ENCODE assay signal across 25 cellular contexts in the genomic region with DNA sequence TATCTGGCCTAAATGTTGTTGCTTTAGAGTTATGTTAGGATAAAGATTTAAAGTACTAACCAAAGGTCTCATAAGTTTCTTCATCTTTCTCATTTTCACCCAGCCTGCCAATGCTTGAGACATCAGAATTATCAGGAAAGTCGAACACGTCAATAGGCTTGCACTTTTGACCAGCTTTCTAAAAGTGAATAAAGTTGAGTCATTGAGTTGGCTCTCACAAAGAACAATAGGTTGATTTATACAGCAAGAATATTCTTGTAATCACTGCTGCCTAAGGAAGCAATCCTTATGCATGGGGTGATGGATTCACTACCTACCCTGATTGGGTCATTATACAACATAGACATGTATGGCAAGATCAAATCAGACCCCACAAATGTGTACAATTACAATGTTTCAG. TPM values are rescaled to one million over a fixed set of nuclear protein-coding genes. Genes with fewer than 3 reads are reported as not detected.
DNase-seq lines count a peak whose midpoint lies in the region; ATAC-seq, FAIRE-seq and TF ChIP-seq lines count a peak whose summit lies in the region.
"Had no signal": no experiment of that assay in that cellular context is flagged by ENCODE, and none has a peak within 500 bp of the region (broad histone marks: within the 10 kb centered on the region; RNA-seq: fewer than 3 reads in every experiment).

No MANE protein-coding gene starts in this region.

- 20% methylated on average over 2 of the region's 2 CpGs for WGBS in HepG2 (ENCODE audit: low lambda C conversion rate)
- 53% methylated on average over 2 of the region's 2 CpGs for WGBS in right lobe of liver (ENCODE audit: insufficient coverage, low coverage, low lambda C conversion rate, missing lambda C conversion rate)
- WGBS in tibial nerve, 2 donors = 50 to 57% methylated on average over 2 of the region's 2 CpGs

- in situ Hi-C loops in HepG2 (cut with HindIII; ENCODE audit: extremely low pct_ligation_motif_present, low pct_unique_long_range_greater_than_20kb) = no loop called here

- no peaks in the 10 kb centered on the region for H4K20me1 ChIP-seq in HepG2 (ENCODE audit: insufficient read depth, low read length)

- no peak overlapping the region for H3K4me3 ChIP-seq in HepG2 (replicated peaks in 1 of 3; ENCODE audit: insufficient read depth in 1 of 3, low read depth in 2 of 3, low read length in 3 of 3)
- H3K4me3 ChIP-seq in right lobe of liver = no peak overlapping the region
- H3K4me3 ChIP-seq in cardiac fibroblast (replicated peaks in 1 of 2; ENCODE audit: low read depth in 2 of 2, low read length in 2 of 2) = no peak overlapping the region
- H3K4me3 ChIP-seq in tibial nerve = no peak overlapping the region
- H3K4me3 ChIP-seq: GM12878, psoas muscle, testis had no signal

- H3K4me1 ChIP-seq in HepG2 (ENCODE audit: insufficient read depth, low read length) = peaks cover 51% of the 10 kb centered on the region
- peaks cover 0 to 5% (median 0%) of the 10 kb centered on the region in 4 donors for H3K4me1 ChIP-seq in right lobe of liver
- H3K4me1 ChIP-seq in tibial nerve = peaks cover 0 to 28% (median 10%) of the 10 kb centered on the region in 4 donors
- H3K4me1 ChIP-seq: testis had no signal

- FAIRE-seq in HepG2 (lab: Jason Lieb, UNC) (peak; percentile 30), GM12892 (lab: Jason Lieb, UNC) (no peak)
- FAIRE-seq: GM12878, kidney had no signal

- TF ChIP-seq RAD21 in HepG2 (CRISPR knock-in tag; IDR thresholded peaks at IDR 0.05) = no peak

- no peak overlapping the region for H3K9ac ChIP-seq in HepG2 (ENCODE audit: insufficient read depth, low read depth, low read length)

- H2AFZ ChIP-seq in HepG2 (ENCODE audit: low read length) = no peak overlapping the region

- ATAC-seq in HepG2 (no peak), right lobe of liver (no peak)
- ATAC-seq: activated T-helper 17 cell treated with anti-CD3 and anti-CD28 coated beads, Interleukin-2, amount 50 U/mL, for 72 hours; GM12878; psoas muscle had no signal

- intact Hi-C loops in HepG2 (cut with micrococcal nuclease; ENCODE audit: unreplicated experiment) (no loop called here), right lobe of liver (cut with DNase I) (no loop called here)

- DNase-seq in HepG2 (ENCODE audit: low spot score) (peak; percentile 61), right lobe of liver (no peak), cardiac fibroblast (ENCODE audit: low read depth in 2 of 2) (peak; percentile 77 to 82), iris pigment epithelial cell (ENCODE audit: low read depth) (peak; percentile 66), tibial nerve (ENCODE audit: low spot score in 2 of 2) (no peak), mesenteric fat pad (ENCODE audit: low spot score) (no peak), GM12892 (ENCODE audit: insufficient read length) (no peak)
- no peak for DNase-seq in effector CD8-positive, alpha-beta T cell (lab: John Stamatoyannopoulos, UW)
- DNase-seq: activated CD4-positive, CD25-positive, alpha-beta regulatory T cell treated with anti-CD3 and anti-CD28 coated beads, Interleukin-2, amount 50 U/mL, for 72 hours; DMS153; effector CD4-positive, alpha-beta T cell; GF-D8; H9; hippocampal formation; kidney; NCI-H1417; NCI-H2171 treated with DMSO at 0.1 percent for 48 hours; NCI-H774; OCI-M1; psoas muscle; stimulated activated CD4-positive, alpha-beta T cell treated with anti-CD3 and anti-CD28 coated beads, Interleukin-12 subunit alpha, Interleukin-12 subunit beta, amount 100 ng/mL, for 4 hours; testis had no signal

- TF ChIP-seq CTCF in HepG2 (CRISPR knock-in tag; IDR thresholded peaks at IDR 0.05) (no peak), right lobe of liver (IDR thresholded peaks at IDR 0.05) (no peak), cardiac fibroblast (IDR thresholded peaks at IDR 0.05; ENCODE audit: low read depth, low read length) (no peak), tibial nerve (IDR thresholded peaks at IDR 0.05) (no peak)

- H3K27ac ChIP-seq in HepG2 (ENCODE audit: extremely low read length, insufficient read depth, low read length) (no peak overlapping the region), right lobe of liver (no peak overlapping the region), tibial nerve (peak overlapping the region; percentile 31 to 90 (median 56))
- H3K27ac ChIP-seq: C4-2B, psoas muscle, testis had no signal

- H3K9me3 ChIP-seq in HepG2 (ENCODE audit: low read length) (no peaks in the 10 kb centered on the region), right lobe of liver (no peaks in the 10 kb centered on the region), tibial nerve (no peaks in the 10 kb centered on the region)
- H3K9me3 ChIP-seq: psoas muscle, testis had no signal

- TF ChIP-seq EP300 in HepG2 (IDR thresholded peaks at IDR 0.05; ENCODE audit: low read depth in 2 of 2, low read length in 2 of 2) = peak in 1 of 2 experiments; percentile 45; a peak in 1 of 4 replicates
- TF ChIP-seq EP300 in HepG2 (CRISPR knock-in tag; IDR thresholded peaks at IDR 0.05; ENCODE audit: borderline replicate concordance) = no peak
- TF ChIP-seq EP300 in tibial nerve (IDR thresholded peaks at IDR 0.05) = peak in 1 of 2 donors; percentile 36

- H3K27me3 ChIP-seq in HepG2 (ENCODE audit: control insufficient read depth in 1 of 2, insufficient read depth in 2 of 2, low read length in 2 of 2) = no peaks in the 10 kb centered on the region
- no peaks in the 10 kb centered on the region for H3K27me3 ChIP-seq in right lobe of liver
- no peaks in the 10 kb centered on the region for H3K27me3 ChIP-seq in tibial nerve
- H3K27me3 ChIP-seq: testis had no signal

- H3K4me2 ChIP-seq in HepG2 (ENCODE audit: low read depth, low read length) = no peak overlapping the region

- TF ChIP-seq POLR2A in HepG2 (IDR thresholded peaks at IDR 0.05; ENCODE audit: insufficient read depth in 1 of 2, low read depth in 2 of 2, low read length in 2 of 2) (no peak), right lobe of liver (IDR thresholded peaks at IDR 0.05) (no peak), tibial nerve (IDR thresholded peaks at IDR 0.05) (no peak), GM12892 (IDR thresholded peaks at IDR 0.05; ENCODE audit: low read depth, low read length) (no peak)

- H3K79me2 ChIP-seq in HepG2 (ENCODE audit: insufficient read depth, low read length) = peaks cover 46% of the 10 kb centered on the region

- POLR2A ChIA-PET in HepG2 (lab: Yijun Ruan, JAX) = no interaction called here

- H3K36me3 ChIP-seq in HepG2 (replicated peaks in 1 of 2; ENCODE audit: control insufficient read depth in 1 of 2, insufficient read depth in 2 of 2, low read length in 2 of 2) (peaks cover 2 to 34% of the 10 kb centered on the region in 2 experiments), right lobe of liver (no peaks in the 10 kb centered on the region), tibial nerve (no peaks in the 10 kb centered on the region)

- CTCF ChIA-PET in HepG2 (lab: Yijun Ruan, JAX; ENCODE audit: low intra/inter-chr PET ratio, low total read pairs) = no interaction called here

- no TSS peak for BruUV-seq in HepG2 (replicated peaks; lab: Mats Ljungman, UMichigan)

TF ChIP-seq in HepG2, 621 proteins besides CTCF, POLR2A, EP300 and RAD21 (continues in another document):
- TF ChIP-seq BCL6 (CRISPR knock-in tag; IDR thresholded peaks at IDR 0.05) = peak; percentile 40; the same call in 1 of the 2 replicates
- TF ChIP-seq CEBPG (CRISPR knock-in tag; IDR thresholded peaks at IDR 0.05) = peak; percentile 20; the same call in 1 of the 2 replicates
- peak; percentile 23; the same call in 1 of the 2 replicates for TF ChIP-seq NCOA2 (CRISPR knock-in tag; IDR thresholded peaks at IDR 0.05)
- no peak for TF ChIP-seq MTA1 (CRISPR knock-in tag; IDR thresholded peaks at IDR 0.05; ENCODE audit: borderline replicate concordance)
- TF ChIP-seq HMG20A (CRISPR knock-in tag; IDR thresholded peaks at IDR 0.05; ENCODE audit: borderline replicate concordance) = peak; percentile 58; the same call in 1 of the 2 replicates
- no peak for TF ChIP-seq ERF (CRISPR knock-in tag; IDR thresholded peaks at IDR 0.05)
- no peak for TF ChIP-seq SOX13 (IDR thresholded peaks at IDR 0.05)
- TF ChIP-seq SOX13 (CRISPR knock-in tag; conservative IDR thresholded peaks at IDR 0.05 in 1 of 2, IDR thresholded peaks at IDR 0.05 in 1 of 2) = peak in 1 of 2 experiments; percentile 78; a peak in 2 of 4 replicates

RNA-seq across cellular contexts. Expression of a gene that starts 5.0 kb away (rescaled TPM):
- 35.8 and 39.5 TPM in 2 replicates for total RNA-seq in HepG2 (2016; rRNA removed; fragmentation: Illumina TruSeq; extraction: Trizol)
- 8.2 and 10.1 TPM in 2 replicates for total RNA-seq in HepG2 (2016; cell fraction: cytosol; rRNA removed; fragmentation: Illumina TruSeq; extraction: Trizol; ENCODE audit: low read depth)
- 38.2 and 42.4 TPM in 2 replicates for total RNA-seq in HepG2 (2016; cell fraction: insoluble cytoplasmic fraction; rRNA removed; fragmentation: Illumina TruSeq; extraction: Trizol)
- 16.6 and 20.5 TPM in 2 replicates for total RNA-seq in HepG2 (2016; cell fraction: membrane; rRNA removed; fragmentation: Illumina TruSeq; extraction: Trizol)
- 39.9 and 48.4 TPM in 2 replicates for total RNA-seq in HepG2 (2016; cell fraction: nucleus; rRNA removed; fragmentation: Illumina TruSeq; extraction: Trizol)
- polyA plus RNA-seq in HepG2 (2011; rRNA removed) = 9.4 and 11.7 TPM in 2 replicates
- 2.8 and 3.0 TPM in 2 replicates for polyA plus RNA-seq in HepG2 (2011; cell fraction: cytosol; rRNA removed)
- polyA plus RNA-seq in HepG2 (2011; cell fraction: nucleus; rRNA removed) = 10.6 and 11.4 TPM in 2 replicates
- 5.6 and 13.7 TPM in 2 replicates for polyA plus RNA-seq in HepG2 (2012)
- 9.4 and 9.6 TPM in 2 replicates for polyA plus RNA-seq in HepG2 (2016; cell fraction: cytosol; fragmentation: Illumina TruSeq; extraction: Trizol; ENCODE audit: low read depth)
- polyA plus RNA-seq in HepG2 (2016; cell fraction: insoluble cytoplasmic fraction; fragmentation: Illumina TruSeq; extraction: Trizol; ENCODE audit: low read depth) = 39.3 and 43.6 TPM in 2 replicates
- 10.5 and 12.6 TPM in 2 replicates for polyA plus RNA-seq in HepG2 (2016; cell fraction: membrane; fragmentation: Illumina TruSeq; extraction: Trizol; ENCODE audit: low read depth)
- 79.2 and 84.0 TPM in 2 replicates for polyA plus RNA-seq in HepG2 (2016; cell fraction: nucleus; fragmentation: Illumina TruSeq; extraction: Trizol; ENCODE audit: insufficient read depth, low read depth)
- 2.0 and 3.8 TPM in 2 replicates for polyA minus RNA-seq in HepG2 (2011; rRNA and poly(A)+ RNA removed; ENCODE audit: low replicate concordance)
- polyA minus RNA-seq in HepG2 (2011; cell fraction: cytosol; rRNA and poly(A)+ RNA removed) = 3.2 and 3.7 TPM in 2 replicates
- 21.8 and 22.4 TPM in 2 replicates for polyA minus RNA-seq in HepG2 (2011; cell fraction: nucleus; rRNA and poly(A)+ RNA removed)
- 1 to 10 TPM in 5 of 6 experiments, under 1 TPM in 1; 0.84 to 10.0 (median 1.5) TPM for total RNA-seq in right lobe of liver
- total RNA-seq in tibial nerve = 1 to 10 TPM; 1.0 to 3.0 (median 1.8) TPM
- total RNA-seq in mesenteric fat pad = 3.0 TPM
- polyA plus RNA-seq in GM12892 (2012; ENCODE audit: missing spikeins) = 31.7 TPM

Comparison
In these comparisons a context has a peak if more than half of its experiments do, and no peak if none do; other contexts are left out.
1. DNase-seq: peak in HepG2 (single experiment), cardiac fibroblast (2 of 2) and iris pigment epithelial cell (single experiment); none in right lobe of liver (0 of 3), tibial nerve (0 of 2), mesenteric fat pad (single experiment), effector CD8-positive, alpha-beta T cell (single experiment) and GM12892 (single experiment).
2. H3K27ac ChIP-seq: peak in tibial nerve (4 of 4); none in HepG2 (single experiment) and right lobe of liver (0 of 3).